ENCODE assay signal across 1 cellular context in the genomic region with DNA sequence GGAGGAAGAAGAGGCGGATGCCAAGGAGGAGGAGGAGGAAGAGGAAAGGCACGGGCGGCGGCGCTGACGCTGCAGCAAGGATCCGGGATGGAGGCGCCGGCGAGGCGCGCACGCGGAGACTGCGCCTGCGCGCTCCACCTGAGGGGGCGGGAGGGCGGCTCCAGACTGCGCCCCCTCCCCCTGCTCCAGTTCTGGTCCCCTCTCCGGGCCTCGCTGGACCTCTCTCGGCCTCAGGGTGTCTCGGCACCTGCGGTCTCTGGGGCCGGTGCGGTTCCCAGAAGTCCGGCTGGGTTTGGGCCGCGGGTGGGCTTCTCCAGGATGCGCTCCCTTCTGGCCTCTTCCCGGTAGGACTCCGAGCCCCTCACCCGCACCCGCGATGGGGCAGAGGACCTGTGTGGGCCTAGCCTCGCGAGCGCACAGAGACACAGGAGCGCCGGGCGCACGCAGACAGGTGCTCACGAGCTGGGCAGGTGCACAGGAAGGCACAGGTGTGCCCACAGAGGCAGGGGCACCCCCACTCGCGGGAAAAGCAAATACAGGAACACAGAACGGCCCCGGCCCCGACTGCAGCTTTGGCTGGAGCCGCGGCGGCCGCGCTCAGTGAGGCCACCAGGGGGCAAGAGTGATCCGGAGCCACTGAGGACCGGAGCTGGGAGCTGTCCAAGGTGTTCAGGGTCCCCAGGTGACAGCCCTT.
A peak's percentile ranks its signal among the peaks of the same experiment; 100 is the strongest.
TF ChIP-seq lines count a peak whose summit lies in the region.

A gene with protein sequence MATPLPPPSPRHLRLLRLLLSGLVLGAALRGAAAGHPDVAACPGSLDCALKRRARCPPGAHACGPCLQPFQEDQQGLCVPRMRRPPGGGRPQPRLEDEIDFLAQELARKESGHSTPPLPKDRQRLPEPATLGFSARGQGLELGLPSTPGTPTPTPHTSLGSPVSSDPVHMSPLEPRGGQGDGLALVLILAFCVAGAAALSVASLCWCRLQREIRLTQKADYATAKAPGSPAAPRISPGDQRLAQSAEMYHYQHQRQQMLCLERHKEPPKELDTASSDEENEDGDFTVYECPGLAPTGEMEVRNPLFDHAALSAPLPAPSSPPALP (minus strand): TSS at position 84 of the 694 bp plus-strand sequence. CDS start 188 bp downstream, outside the sequence.

TF ChIP-seq in WTC11, 78 proteins besides CTCF, POLR2A, EP300 and RAD21 (continued from another document and continues in another):
- TF ChIP-seq, protein P1, sequence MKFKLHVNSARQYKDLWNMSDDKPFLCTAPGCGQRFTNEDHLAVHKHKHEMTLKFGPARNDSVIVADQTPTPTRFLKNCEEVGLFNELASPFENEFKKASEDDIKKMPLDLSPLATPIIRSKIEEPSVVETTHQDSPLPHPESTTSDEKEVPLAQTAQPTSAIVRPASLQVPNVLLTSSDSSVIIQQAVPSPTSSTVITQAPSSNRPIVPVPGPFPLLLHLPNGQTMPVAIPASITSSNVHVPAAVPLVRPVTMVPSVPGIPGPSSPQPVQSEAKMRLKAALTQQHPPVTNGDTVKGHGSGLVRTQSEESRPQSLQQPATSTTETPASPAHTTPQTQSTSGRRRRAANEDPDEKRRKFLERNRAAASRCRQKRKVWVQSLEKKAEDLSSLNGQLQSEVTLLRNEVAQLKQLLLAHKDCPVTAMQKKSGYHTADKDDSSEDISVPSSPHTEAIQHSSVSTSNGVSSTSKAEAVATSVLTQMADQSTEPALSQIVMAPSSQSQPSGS (CRISPR knock-in tag; IDR thresholded peaks at IDR 0.05; ENCODE audit: borderline replicate concordance, low read depth): no peak
- TF ChIP-seq GTF2I (CRISPR knock-in tag; conservative IDR thresholded peaks at IDR 0.05) (no peak), ZNF396 (CRISPR knock-in tag; IDR thresholded peaks at IDR 0.05; ENCODE audit: borderline replicate concordance) (no peak), TP53 (CRISPR knock-in tag; IDR thresholded peaks at IDR 0.05) (no peak), ESRRA (CRISPR knock-in tag; IDR thresholded peaks at IDR 0.05; ENCODE audit: borderline replicate concordance) (no peak), ZNF121 (CRISPR knock-in tag; IDR thresholded peaks at IDR 0.05) (no peak), ZNF232 (CRISPR knock-in tag; IDR thresholded peaks at IDR 0.05) (peak; percentile 9; the same call in 1 of the 2 replicates), IRF2 (CRISPR knock-in tag; IDR thresholded peaks at IDR 0.05; ENCODE audit: borderline replicate concordance, low read depth) (no peak), JAZF1 (CRISPR knock-in tag; IDR thresholded peaks at IDR 0.05) (no peak), OVOL2 (CRISPR knock-in tag; IDR thresholded peaks at IDR 0.05; ENCODE audit: borderline replicate concordance) (no peak), ZNF138 (CRISPR knock-in tag; conservative IDR thresholded peaks at IDR 0.05) (no peak), GRHL2 (CRISPR knock-in tag; IDR thresholded peaks at IDR 0.05; ENCODE audit: insufficient replicate concordance, severe bottlenecking) (no peak), NFYB (CRISPR knock-in tag; conservative IDR thresholded peaks at IDR 0.05; ENCODE audit: low read depth) (no peak), ATF1 (CRISPR knock-in tag; IDR thresholded peaks at IDR 0.05) (0 out of 2 replicates have a peak, but pooled peaks have one; percentile 54), ZNF317 (CRISPR knock-in tag; IDR thresholded peaks at IDR 0.05; ENCODE audit: borderline replicate concordance, low read depth) (no peak), ZNF263 (CRISPR knock-in tag; IDR thresholded peaks at IDR 0.05; ENCODE audit: low read depth) (0 out of 2 replicates have a peak, but pooled peaks have one; percentile 16)
- TF ChIP-seq, protein P2, sequence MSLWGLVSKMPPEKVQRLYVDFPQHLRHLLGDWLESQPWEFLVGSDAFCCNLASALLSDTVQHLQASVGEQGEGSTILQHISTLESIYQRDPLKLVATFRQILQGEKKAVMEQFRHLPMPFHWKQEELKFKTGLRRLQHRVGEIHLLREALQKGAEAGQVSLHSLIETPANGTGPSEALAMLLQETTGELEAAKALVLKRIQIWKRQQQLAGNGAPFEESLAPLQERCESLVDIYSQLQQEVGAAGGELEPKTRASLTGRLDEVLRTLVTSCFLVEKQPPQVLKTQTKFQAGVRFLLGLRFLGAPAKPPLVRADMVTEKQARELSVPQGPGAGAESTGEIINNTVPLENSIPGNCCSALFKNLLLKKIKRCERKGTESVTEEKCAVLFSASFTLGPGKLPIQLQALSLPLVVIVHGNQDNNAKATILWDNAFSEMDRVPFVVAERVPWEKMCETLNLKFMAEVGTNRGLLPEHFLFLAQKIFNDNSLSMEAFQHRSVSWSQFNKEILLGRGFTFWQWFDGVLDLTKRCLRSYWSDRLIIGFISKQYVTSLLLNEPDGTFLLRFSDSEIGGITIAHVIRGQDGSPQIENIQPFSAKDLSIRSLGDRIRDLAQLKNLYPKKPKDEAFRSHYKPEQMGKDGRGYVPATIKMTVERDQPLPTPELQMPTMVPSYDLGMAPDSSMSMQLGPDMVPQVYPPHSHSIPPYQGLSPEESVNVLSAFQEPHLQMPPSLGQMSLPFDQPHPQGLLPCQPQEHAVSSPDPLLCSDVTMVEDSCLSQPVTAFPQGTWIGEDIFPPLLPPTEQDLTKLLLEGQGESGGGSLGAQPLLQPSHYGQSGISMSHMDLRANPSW (CRISPR knock-in tag; conservative IDR thresholded peaks at IDR 0.05; ENCODE audit: low read depth): no peak
- TF ChIP-seq, protein P3, sequence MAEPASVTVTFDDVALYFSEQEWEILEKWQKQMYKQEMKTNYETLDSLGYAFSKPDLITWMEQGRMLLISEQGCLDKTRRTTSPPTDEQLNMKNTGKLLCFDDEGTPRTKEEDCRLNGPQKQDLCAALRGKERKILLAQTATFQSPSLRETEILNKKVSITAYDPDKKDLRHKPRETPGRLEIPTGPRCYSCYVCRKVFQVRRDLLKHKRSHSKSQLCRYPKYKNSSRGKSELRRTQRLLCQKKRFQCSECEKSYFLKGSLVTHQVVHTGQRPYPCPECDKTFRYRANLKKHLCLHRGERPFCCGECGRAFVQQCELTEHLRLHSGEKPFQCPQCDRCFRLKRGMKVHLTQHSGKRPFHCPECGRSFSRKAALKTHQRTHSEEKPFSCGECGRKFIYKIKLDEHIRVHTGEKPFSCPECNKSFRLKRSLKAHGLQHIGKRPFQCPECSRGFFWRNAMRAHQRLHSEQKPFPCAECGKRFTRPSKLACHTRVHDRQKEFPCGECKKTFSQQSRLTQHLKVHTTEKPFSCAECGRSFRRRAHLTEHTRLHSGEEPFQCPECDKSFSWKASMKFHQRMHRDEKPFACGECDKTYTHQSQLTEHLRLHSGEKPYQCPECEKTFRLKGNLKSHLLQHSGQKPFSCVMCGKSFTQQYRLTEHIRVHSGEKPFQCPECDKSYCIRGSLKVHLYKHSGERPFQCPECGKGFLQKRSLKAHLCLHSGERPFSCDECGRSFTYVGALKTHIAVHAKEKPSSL (CRISPR knock-in tag; conservative IDR thresholded peaks at IDR 0.05): no peak
- TF ChIP-seq, protein P4, sequence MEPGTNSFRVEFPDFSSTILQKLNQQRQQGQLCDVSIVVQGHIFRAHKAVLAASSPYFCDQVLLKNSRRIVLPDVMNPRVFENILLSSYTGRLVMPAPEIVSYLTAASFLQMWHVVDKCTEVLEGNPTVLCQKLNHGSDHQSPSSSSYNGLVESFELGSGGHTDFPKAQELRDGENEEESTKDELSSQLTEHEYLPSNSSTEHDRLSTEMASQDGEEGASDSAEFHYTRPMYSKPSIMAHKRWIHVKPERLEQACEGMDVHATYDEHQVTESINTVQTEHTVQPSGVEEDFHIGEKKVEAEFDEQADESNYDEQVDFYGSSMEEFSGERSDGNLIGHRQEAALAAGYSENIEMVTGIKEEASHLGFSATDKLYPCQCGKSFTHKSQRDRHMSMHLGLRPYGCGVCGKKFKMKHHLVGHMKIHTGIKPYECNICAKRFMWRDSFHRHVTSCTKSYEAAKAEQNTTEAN (CRISPR knock-in tag; IDR thresholded peaks at IDR 0.05): no peak
- TF ChIP-seq, protein P5, sequence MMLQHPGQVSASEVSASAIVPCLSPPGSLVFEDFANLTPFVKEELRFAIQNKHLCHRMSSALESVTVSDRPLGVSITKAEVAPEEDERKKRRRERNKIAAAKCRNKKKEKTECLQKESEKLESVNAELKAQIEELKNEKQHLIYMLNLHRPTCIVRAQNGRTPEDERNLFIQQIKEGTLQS (CRISPR knock-in tag; conservative IDR thresholded peaks at IDR 0.05): no peak
- TF ChIP-seq, protein P6, sequence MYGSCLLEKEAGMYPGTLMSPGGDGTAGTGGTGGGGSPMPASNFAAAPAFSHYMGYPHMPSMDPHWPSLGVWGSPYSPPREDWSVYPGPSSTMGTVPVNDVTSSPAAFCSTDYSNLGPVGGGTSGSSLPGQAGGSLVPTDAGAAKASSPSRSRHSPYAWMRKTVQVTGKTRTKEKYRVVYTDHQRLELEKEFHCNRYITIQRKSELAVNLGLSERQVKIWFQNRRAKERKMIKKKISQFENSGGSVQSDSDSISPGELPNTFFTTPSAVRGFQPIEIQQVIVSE (CRISPR knock-in tag; IDR thresholded peaks at IDR 0.05; ENCODE audit: borderline replicate concordance): no peak
- TF ChIP-seq, protein P7, sequence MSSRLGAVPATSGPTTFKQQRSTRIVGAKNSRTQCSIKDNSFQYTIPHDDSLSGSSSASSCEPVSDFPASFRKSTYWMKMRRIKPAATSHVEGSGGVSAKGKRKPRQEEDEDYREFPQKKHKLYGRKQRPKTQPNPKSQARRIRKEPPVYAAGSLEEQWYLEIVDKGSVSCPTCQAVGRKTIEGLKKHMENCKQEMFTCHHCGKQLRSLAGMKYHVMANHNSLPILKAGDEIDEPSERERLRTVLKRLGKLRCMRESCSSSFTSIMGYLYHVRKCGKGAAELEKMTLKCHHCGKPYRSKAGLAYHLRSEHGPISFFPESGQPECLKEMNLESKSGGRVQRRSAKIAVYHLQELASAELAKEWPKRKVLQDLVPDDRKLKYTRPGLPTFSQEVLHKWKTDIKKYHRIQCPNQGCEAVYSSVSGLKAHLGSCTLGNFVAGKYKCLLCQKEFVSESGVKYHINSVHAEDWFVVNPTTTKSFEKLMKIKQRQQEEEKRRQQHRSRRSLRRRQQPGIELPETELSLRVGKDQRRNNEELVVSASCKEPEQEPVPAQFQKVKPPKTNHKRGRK (CRISPR knock-in tag; IDR thresholded peaks at IDR 0.05; ENCODE audit: borderline replicate concordance): no peak
- TF ChIP-seq, protein P8, sequence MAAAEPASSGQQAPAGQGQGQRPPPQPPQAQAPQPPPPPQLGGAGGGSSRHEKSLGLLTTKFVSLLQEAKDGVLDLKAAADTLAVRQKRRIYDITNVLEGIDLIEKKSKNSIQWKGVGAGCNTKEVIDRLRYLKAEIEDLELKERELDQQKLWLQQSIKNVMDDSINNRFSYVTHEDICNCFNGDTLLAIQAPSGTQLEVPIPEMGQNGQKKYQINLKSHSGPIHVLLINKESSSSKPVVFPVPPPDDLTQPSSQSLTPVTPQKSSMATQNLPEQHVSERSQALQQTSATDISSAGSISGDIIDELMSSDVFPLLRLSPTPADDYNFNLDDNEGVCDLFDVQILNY (CRISPR knock-in tag; IDR thresholded peaks at IDR 0.05): no peak
- TF ChIP-seq, protein P9, sequence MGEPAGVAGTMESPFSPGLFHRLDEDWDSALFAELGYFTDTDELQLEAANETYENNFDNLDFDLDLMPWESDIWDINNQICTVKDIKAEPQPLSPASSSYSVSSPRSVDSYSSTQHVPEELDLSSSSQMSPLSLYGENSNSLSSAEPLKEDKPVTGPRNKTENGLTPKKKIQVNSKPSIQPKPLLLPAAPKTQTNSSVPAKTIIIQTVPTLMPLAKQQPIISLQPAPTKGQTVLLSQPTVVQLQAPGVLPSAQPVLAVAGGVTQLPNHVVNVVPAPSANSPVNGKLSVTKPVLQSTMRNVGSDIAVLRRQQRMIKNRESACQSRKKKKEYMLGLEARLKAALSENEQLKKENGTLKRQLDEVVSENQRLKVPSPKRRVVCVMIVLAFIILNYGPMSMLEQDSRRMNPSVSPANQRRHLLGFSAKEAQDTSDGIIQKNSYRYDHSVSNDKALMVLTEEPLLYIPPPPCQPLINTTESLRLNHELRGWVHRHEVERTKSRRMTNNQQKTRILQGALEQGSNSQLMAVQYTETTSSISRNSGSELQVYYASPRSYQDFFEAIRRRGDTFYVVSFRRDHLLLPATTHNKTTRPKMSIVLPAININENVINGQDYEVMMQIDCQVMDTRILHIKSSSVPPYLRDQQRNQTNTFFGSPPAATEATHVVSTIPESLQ (CRISPR knock-in tag; IDR thresholded peaks at IDR 0.05): no peak
- TF ChIP-seq, protein P10, sequence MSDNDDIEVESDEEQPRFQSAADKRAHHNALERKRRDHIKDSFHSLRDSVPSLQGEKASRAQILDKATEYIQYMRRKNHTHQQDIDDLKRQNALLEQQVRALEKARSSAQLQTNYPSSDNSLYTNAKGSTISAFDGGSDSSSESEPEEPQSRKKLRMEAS (CRISPR knock-in tag; IDR thresholded peaks at IDR 0.05): peak; percentile 70
- TF ChIP-seq, protein P11, sequence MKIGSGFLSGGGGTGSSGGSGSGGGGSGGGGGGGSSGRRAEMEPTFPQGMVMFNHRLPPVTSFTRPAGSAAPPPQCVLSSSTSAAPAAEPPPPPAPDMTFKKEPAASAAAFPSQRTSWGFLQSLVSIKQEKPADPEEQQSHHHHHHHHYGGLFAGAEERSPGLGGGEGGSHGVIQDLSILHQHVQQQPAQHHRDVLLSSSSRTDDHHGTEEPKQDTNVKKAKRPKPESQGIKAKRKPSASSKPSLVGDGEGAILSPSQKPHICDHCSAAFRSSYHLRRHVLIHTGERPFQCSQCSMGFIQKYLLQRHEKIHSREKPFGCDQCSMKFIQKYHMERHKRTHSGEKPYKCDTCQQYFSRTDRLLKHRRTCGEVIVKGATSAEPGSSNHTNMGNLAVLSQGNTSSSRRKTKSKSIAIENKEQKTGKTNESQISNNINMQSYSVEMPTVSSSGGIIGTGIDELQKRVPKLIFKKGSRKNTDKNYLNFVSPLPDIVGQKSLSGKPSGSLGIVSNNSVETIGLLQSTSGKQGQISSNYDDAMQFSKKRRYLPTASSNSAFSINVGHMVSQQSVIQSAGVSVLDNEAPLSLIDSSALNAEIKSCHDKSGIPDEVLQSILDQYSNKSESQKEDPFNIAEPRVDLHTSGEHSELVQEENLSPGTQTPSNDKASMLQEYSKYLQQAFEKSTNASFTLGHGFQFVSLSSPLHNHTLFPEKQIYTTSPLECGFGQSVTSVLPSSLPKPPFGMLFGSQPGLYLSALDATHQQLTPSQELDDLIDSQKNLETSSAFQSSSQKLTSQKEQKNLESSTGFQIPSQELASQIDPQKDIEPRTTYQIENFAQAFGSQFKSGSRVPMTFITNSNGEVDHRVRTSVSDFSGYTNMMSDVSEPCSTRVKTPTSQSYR (CRISPR knock-in tag; IDR thresholded peaks at IDR 0.05): peak; percentile 76; the same call in 1 of the 2 replicates
- TF ChIP-seq, protein P12, sequence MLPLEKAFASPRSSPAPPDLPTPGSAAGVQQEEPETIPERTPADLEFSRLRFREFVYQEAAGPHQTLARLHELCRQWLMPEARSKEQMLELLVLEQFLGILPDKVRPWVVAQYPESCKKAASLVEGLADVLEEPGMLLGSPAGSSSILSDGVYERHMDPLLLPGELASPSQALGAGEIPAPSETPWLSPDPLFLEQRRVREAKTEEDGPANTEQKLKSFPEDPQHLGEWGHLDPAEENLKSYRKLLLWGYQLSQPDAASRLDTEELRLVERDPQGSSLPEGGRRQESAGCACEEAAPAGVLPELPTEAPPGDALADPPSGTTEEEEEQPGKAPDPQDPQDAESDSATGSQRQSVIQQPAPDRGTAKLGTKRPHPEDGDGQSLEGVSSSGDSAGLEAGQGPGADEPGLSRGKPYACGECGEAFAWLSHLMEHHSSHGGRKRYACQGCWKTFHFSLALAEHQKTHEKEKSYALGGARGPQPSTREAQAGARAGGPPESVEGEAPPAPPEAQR (CRISPR knock-in tag; IDR thresholded peaks at IDR 0.05): no peak
- TF ChIP-seq, protein P13, sequence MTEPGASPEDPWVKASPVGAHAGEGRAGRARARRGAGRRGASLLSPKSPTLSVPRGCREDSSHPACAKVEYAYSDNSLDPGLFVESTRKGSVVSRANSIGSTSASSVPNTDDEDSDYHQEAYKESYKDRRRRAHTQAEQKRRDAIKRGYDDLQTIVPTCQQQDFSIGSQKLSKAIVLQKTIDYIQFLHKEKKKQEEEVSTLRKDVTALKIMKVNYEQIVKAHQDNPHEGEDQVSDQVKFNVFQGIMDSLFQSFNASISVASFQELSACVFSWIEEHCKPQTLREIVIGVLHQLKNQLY (CRISPR knock-in tag; IDR thresholded peaks at IDR 0.05): 0 out of 2 replicates have a peak, but pooled peaks have one; percentile 62
